ENCODE assay signal across 1 cellular context in the genomic region with DNA sequence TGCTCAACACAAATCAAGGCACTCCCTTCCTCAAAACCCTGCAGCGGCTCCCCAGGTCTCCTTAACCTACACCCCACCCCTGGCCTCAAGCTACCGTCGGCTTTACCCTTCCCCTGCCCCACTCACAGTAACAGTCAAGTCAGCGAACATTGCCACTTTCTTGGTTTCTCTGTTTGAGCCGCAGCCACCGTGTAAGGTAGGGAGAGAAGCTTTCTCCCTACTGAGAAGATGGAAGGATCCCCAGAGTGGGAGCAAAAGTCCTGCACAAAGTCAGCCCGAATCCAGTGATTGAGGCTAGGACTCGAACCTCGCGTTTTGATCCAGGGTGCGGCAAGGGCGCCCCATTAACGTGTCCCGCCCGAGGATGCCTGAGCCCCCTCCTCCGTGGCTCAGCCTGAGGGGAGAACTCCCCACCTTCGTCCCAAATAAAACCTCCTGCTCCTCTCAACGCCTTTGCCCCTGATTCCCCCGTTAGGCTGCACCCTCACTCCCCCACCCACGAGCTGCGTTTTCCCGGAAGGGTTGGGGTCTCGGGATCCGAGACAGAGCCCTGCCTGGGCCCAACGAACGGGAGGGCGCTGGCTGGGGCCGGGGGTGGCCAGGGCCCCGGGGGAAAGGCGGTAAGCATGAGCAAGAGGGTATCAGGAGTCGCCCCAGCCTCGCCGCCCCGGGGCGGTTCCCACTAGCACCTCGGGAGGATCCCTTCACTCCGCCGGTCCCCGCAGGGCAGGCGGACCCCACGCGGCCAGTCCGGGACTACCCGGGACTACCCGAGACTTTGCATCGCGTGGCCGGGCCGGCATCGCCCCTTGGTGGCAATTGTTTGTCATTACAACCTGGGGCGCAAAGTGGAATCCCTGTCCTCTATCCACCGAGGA.
TF ChIP-seq lines count a peak whose summit lies in the region.

No MANE protein-coding gene starts in this region.

TF ChIP-seq in WTC11, 78 proteins besides CTCF, POLR2A, EP300 and RAD21 (continued from another document):
- TF ChIP-seq, protein P1, sequence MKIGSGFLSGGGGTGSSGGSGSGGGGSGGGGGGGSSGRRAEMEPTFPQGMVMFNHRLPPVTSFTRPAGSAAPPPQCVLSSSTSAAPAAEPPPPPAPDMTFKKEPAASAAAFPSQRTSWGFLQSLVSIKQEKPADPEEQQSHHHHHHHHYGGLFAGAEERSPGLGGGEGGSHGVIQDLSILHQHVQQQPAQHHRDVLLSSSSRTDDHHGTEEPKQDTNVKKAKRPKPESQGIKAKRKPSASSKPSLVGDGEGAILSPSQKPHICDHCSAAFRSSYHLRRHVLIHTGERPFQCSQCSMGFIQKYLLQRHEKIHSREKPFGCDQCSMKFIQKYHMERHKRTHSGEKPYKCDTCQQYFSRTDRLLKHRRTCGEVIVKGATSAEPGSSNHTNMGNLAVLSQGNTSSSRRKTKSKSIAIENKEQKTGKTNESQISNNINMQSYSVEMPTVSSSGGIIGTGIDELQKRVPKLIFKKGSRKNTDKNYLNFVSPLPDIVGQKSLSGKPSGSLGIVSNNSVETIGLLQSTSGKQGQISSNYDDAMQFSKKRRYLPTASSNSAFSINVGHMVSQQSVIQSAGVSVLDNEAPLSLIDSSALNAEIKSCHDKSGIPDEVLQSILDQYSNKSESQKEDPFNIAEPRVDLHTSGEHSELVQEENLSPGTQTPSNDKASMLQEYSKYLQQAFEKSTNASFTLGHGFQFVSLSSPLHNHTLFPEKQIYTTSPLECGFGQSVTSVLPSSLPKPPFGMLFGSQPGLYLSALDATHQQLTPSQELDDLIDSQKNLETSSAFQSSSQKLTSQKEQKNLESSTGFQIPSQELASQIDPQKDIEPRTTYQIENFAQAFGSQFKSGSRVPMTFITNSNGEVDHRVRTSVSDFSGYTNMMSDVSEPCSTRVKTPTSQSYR (CRISPR knock-in tag; IDR thresholded peaks at IDR 0.05), result no peak
- TF ChIP-seq SP1 (CRISPR knock-in tag; conservative IDR thresholded peaks at IDR 0.05), result 0 out of 2 replicates have a peak, but pooled peaks have one; percentile 27
- no peak for TF ChIP-seq GRHL2 (CRISPR knock-in tag; IDR thresholded peaks at IDR 0.05; ENCODE audit: insufficient replicate concordance, severe bottlenecking)
- TF ChIP-seq IRF2 (CRISPR knock-in tag; IDR thresholded peaks at IDR 0.05; ENCODE audit: borderline replicate concordance, low read depth), result no peak
- TF ChIP-seq, protein P2, sequence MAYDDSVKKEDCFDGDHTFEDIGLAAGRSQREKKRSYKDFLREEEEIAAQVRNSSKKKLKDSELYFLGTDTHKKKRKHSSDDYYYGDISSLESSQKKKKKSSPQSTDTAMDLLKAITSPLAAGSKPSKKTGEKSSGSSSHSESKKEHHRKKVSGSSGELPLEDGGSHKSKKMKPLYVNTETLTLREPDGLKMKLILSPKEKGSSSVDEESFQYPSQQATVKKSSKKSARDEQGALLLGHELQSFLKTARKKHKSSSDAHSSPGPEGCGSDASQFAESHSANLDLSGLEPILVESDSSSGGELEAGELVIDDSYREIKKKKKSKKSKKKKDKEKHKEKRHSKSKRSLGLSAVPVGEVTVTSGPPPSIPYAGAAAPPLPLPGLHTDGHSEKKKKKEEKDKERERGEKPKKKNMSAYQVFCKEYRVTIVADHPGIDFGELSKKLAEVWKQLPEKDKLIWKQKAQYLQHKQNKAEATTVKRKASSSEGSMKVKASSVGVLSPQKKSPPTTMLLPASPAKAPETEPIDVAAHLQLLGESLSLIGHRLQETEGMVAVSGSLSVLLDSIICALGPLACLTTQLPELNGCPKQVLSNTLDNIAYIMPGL (CRISPR knock-in tag; IDR thresholded peaks at IDR 0.05), result peak; percentile 76
- no peak for TF ChIP-seq SMAD3 (CRISPR knock-in tag; IDR thresholded peaks at IDR 0.05; ENCODE audit: borderline replicate concordance)
- TF ChIP-seq, protein P3, sequence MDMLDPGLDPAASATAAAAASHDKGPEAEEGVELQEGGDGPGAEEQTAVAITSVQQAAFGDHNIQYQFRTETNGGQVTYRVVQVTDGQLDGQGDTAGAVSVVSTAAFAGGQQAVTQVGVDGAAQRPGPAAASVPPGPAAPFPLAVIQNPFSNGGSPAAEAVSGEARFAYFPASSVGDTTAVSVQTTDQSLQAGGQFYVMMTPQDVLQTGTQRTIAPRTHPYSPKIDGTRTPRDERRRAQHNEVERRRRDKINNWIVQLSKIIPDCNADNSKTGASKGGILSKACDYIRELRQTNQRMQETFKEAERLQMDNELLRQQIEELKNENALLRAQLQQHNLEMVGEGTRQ (CRISPR knock-in tag; IDR thresholded peaks at IDR 0.05), result no peak; the same call in 1 of the 2 replicates
- no peak for TF ChIP-seq NFE2L1 (CRISPR knock-in tag; IDR thresholded peaks at IDR 0.05)
- TF ChIP-seq, protein P4, sequence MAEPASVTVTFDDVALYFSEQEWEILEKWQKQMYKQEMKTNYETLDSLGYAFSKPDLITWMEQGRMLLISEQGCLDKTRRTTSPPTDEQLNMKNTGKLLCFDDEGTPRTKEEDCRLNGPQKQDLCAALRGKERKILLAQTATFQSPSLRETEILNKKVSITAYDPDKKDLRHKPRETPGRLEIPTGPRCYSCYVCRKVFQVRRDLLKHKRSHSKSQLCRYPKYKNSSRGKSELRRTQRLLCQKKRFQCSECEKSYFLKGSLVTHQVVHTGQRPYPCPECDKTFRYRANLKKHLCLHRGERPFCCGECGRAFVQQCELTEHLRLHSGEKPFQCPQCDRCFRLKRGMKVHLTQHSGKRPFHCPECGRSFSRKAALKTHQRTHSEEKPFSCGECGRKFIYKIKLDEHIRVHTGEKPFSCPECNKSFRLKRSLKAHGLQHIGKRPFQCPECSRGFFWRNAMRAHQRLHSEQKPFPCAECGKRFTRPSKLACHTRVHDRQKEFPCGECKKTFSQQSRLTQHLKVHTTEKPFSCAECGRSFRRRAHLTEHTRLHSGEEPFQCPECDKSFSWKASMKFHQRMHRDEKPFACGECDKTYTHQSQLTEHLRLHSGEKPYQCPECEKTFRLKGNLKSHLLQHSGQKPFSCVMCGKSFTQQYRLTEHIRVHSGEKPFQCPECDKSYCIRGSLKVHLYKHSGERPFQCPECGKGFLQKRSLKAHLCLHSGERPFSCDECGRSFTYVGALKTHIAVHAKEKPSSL (CRISPR knock-in tag; conservative IDR thresholded peaks at IDR 0.05), result no peak
- TF ChIP-seq HMGA2 (CRISPR knock-in tag; IDR thresholded peaks at IDR 0.05), result no peak
- TF ChIP-seq, protein P5, sequence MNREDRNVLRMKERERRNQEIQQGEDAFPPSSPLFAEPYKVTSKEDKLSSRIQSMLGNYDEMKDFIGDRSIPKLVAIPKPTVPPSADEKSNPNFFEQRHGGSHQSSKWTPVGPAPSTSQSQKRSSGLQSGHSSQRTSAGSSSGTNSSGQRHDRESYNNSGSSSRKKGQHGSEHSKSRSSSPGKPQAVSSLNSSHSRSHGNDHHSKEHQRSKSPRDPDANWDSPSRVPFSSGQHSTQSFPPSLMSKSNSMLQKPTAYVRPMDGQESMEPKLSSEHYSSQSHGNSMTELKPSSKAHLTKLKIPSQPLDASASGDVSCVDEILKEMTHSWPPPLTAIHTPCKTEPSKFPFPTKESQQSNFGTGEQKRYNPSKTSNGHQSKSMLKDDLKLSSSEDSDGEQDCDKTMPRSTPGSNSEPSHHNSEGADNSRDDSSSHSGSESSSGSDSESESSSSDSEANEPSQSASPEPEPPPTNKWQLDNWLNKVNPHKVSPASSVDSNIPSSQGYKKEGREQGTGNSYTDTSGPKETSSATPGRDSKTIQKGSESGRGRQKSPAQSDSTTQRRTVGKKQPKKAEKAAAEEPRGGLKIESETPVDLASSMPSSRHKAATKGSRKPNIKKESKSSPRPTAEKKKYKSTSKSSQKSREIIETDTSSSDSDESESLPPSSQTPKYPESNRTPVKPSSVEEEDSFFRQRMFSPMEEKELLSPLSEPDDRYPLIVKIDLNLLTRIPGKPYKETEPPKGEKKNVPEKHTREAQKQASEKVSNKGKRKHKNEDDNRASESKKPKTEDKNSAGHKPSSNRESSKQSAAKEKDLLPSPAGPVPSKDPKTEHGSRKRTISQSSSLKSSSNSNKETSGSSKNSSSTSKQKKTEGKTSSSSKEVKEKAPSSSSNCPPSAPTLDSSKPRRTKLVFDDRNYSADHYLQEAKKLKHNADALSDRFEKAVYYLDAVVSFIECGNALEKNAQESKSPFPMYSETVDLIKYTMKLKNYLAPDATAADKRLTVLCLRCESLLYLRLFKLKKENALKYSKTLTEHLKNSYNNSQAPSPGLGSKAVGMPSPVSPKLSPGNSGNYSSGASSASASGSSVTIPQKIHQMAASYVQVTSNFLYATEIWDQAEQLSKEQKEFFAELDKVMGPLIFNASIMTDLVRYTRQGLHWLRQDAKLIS (CRISPR knock-in tag; IDR thresholded peaks at IDR 0.05; ENCODE audit: borderline replicate concordance), result no peak
- no peak for TF ChIP-seq CREB1 (CRISPR knock-in tag; IDR thresholded peaks at IDR 0.05)
- no peak for TF ChIP-seq ELF4 (CRISPR knock-in tag; IDR thresholded peaks at IDR 0.05; ENCODE audit: low read depth)
- TF ChIP-seq, protein P6, sequence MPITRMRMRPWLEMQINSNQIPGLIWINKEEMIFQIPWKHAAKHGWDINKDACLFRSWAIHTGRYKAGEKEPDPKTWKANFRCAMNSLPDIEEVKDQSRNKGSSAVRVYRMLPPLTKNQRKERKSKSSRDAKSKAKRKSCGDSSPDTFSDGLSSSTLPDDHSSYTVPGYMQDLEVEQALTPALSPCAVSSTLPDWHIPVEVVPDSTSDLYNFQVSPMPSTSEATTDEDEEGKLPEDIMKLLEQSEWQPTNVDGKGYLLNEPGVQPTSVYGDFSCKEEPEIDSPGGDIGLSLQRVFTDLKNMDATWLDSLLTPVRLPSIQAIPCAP (CRISPR knock-in tag; IDR thresholded peaks at IDR 0.05), result no peak
- peak; percentile 62; the same call in 1 of the 2 replicates for TF ChIP-seq CBFB (CRISPR knock-in tag; IDR thresholded peaks at IDR 0.05; ENCODE audit: low read depth)
- no peak for TF ChIP-seq SMAD4 (CRISPR knock-in tag; IDR thresholded peaks at IDR 0.05)
- TF ChIP-seq TEAD1 (CRISPR knock-in tag; IDR thresholded peaks at IDR 0.05), result no peak
TF ChIP-seq in WTC11: peak in this region for 4.
